Comparison of ENCODE assay signal across 7 cellular contexts in the genomic region with DNA sequence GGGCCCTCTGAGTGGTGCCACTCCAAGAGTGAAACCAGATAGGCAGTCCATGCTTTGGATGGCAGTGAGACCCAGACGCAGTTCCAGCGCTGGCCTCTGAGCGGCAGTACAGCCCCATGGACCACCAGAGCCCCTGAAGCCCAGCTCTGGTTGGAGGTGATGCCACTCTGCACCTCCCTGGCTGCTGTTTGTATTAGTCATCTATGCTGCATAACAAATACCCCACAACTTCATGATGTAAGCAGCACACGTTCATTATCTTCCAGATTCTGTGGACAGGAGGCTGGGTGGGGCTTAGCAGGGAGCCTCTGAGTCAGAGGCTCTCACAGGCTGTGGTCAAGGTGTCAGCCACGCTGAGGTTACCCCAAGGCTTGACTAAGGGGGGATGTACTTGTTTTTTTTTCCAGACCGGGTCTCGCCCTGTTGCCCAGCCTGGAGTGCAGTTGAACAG. TPM values are rescaled to one million over a fixed set of nuclear protein-coding genes. Genes with fewer than 3 reads are reported as not detected.
DNase-seq lines count a peak whose midpoint lies in the region; TF ChIP-seq lines count a peak whose summit lies in the region.

No MANE protein-coding gene starts in this region.

- peak; percentile 23 for DNase-seq in NCI-H2081 treated with DMSO at 0.1 percent for 48 hours (lab: John Stamatoyannopoulos, UW)
- DNase-seq in activated CD4-positive, CD25-positive, alpha-beta regulatory T cell treated with anti-CD3 and anti-CD28 coated beads, Interleukin-2, amount 50 U/mL, for 72 hours: peak; percentile 84
- DNase-seq in caudate nucleus (lab: John Stamatoyannopoulos, UW): peak in 35 of 61 donors; percentile 5 to 66 (median 31)
- peak; percentile 78 for DNase-seq in lung microvascular endothelial cell (ENCODE audit: low read depth in 2 of 2)
- DNase-seq in stimulated activated CD8-positive, alpha-beta memory T cell treated with anti-CD3 and anti-CD28 coated beads, Interleukin-4, amount 100 ng/mL, for 24 hours (ENCODE audit: low read depth): peak; percentile 84
- no peak for DNase-seq in NCI-H510A (lab: John Stamatoyannopoulos, UW)

- peak; percentile 97 for TF ChIP-seq CTCF in GM12875 (IDR thresholded peaks at IDR 0.05; ENCODE audit: borderline replicate concordance, insufficient read depth, low read depth, low read length)

- no peak overlapping the region for H3K4me3 ChIP-seq in GM12875 (ENCODE audit: low read depth, low read length)

- no peak overlapping the region for H3K27ac ChIP-seq in caudate nucleus (ENCODE audit: low read depth, low read length)

RNA-seq across cellular contexts. Expression of a gene that starts 5.1 kb away (rescaled TPM):
- total RNA-seq in lung microvascular endothelial cell: 30.4 and 55.6 TPM in 2 replicates

RNA-seq across cellular contexts. Expression of a gene that starts 9.8 kb away (rescaled TPM):
- 9.3 and 12.6 TPM in 2 replicates for total RNA-seq in lung microvascular endothelial cell

RNA-seq across cellular contexts. Expression of a gene that starts 10.1 kb away (rescaled TPM):
- 78.7 and 110 TPM in 2 replicates for total RNA-seq in lung microvascular endothelial cell

RNA-seq across cellular contexts. Expression of a gene that starts 21.6 kb away (rescaled TPM):
- total RNA-seq in lung microvascular endothelial cell: 70.8 and 80.6 TPM in 2 replicates

RNA-seq across cellular contexts. Expression of a gene that starts 33.5 kb away (rescaled TPM):
- total RNA-seq in lung microvascular endothelial cell: 21.1 and 36.3 TPM in 2 replicates
